Comparison of ENCODE assay signal across 8 cellular contexts in genomic region chr2:70133521-70134348, GRCh38. TPM values are rescaled to one million over a fixed set of nuclear protein-coding genes. Genes with fewer than 3 reads are reported as not detected.
DNase-seq lines count a peak whose midpoint lies in the region; ATAC-seq and TF ChIP-seq lines count a peak whose summit lies in the region.

No MANE protein-coding gene starts in this region.

- intact Hi-C loops in Panc1 (cut with micrococcal nuclease; ENCODE audit: unreplicated experiment): no loop called here

- H3K27me3 ChIP-seq in Panc1 (ENCODE audit: control insufficient read depth, insufficient read depth, low read length): no peaks in the 10 kb centered on the region
- H3K27me3 ChIP-seq in rectal smooth muscle tissue (ENCODE audit: control insufficient read depth, insufficient read depth, low read length): no peaks in the 10 kb centered on the region

- H3K27ac ChIP-seq in Panc1 (ENCODE audit: low read length) (peak overlapping the region; percentile 96), rectal smooth muscle tissue (ENCODE audit: low read depth, low read length) (peak overlapping the region; percentile 97)

- in situ Hi-C loops in Panc1 (cut with HindIII; ENCODE audit: low pct_unique_long_range_greater_than_20kb, low sequenced_read_pairs): no loop called here

- no peak overlapping the region for H3K9ac ChIP-seq in rectal smooth muscle tissue (ENCODE audit: low read length)

- peaks cover 42% of the 10 kb centered on the region for H3K4me1 ChIP-seq in Panc1 (ENCODE audit: control insufficient read depth, insufficient read depth, low read length)
- H3K4me1 ChIP-seq in rectal smooth muscle tissue (ENCODE audit: control insufficient read depth, insufficient read depth, low read length): peaks cover 23% of the 10 kb centered on the region

- no TSS peak for BruUV-seq in Panc1 (replicated peaks; lab: Mats Ljungman, UMichigan)

- POLR2A ChIA-PET in Panc1 (lab: Charles Lee): interaction anchor here (0.6 to 0.7 kb wide), 2 partner anchors 30 to 56 kb away, joined by 6 to 9 read pairs; no protein-coding TSS in a partner anchor

- DNase-seq in DMS153 treated with DMSO at 0.1 percent for 48 hours (lab: John Stamatoyannopoulos, UW; ENCODE audit: unreplicated experiment) (peak; percentile 27), DMS153 (lab: John Stamatoyannopoulos, UW) (no peak), Panc1 (ENCODE audit: low read depth, low spot score) (no peak), dermis blood vessel endothelial cell (peak; percentile 68), NOMO-1 (lab: John Stamatoyannopoulos, UW; ENCODE audit: unreplicated experiment in 2 of 2) (no peak), left lobe of liver (ENCODE audit: low spot score) (no peak)

- no peaks in the 10 kb centered on the region for H3K9me3 ChIP-seq in Panc1 (ENCODE audit: control insufficient read depth, insufficient read depth, low read depth, low read length)

- H3K36me3 ChIP-seq in Panc1 (ENCODE audit: control insufficient read depth, insufficient read depth, low read length): no peaks in the 10 kb centered on the region
- H3K36me3 ChIP-seq in rectal smooth muscle tissue (ENCODE audit: control insufficient read depth, insufficient read depth, low read length): no peaks in the 10 kb centered on the region

- H3K4me3 ChIP-seq in Panc1 (ENCODE audit: low read depth in 2 of 2, low read length in 2 of 2) (no peak overlapping the region), rectal smooth muscle tissue (ENCODE audit: low read length) (no peak overlapping the region)

- ATAC-seq in Panc1 (no peak), left lobe of liver (no peak), GM19395 (IDR thresholded peaks at IDR 0.05; ENCODE audit: unreplicated experiment) (no peak)

- TF ChIP-seq CTCF in Panc1 (IDR thresholded peaks at IDR 0.05): no peak

- CTCF ChIA-PET in Panc1 (lab: Charles Lee): no interaction called here

RNA-seq across cellular contexts. Expression of gene PCBP1, which starts 46.5 kb away (rescaled TPM):
- total RNA-seq in Panc1 (2021; ENCODE audit: unreplicated experiment): 276 TPM
- 289 TPM for polyA plus RNA-seq in Panc1 (2012; ENCODE audit: insufficient read length)
- total RNA-seq in dermis blood vessel endothelial cell: 37.9 and 109 TPM in 2 replicates
- total RNA-seq in left lobe of liver: 161 TPM

RNA-seq across cellular contexts. Expression of gene C2orf42, which starts 57.1 kb away (rescaled TPM):
- total RNA-seq in Panc1 (2021; ENCODE audit: unreplicated experiment) (15.4 TPM), dermis blood vessel endothelial cell (14.3 and 25.5 TPM in 2 replicates), left lobe of liver (19.1 TPM)
- polyA plus RNA-seq in Panc1 (2012; ENCODE audit: insufficient read length): 14.7 TPM

Comparison
In these comparisons a context has a peak if more than half of its experiments do, and no peak if none do; other contexts are left out.
1. DNase-seq: peak in DMS153 treated with DMSO at 0.1 percent for 48 hours (single experiment) and dermis blood vessel endothelial cell (single experiment); none in DMS153 (single experiment), Panc1 (single experiment), NOMO-1 (0 of 2) and left lobe of liver (single experiment).